Comparison of ENCODE assay signal across 1 cellular context in the genomic region with DNA sequence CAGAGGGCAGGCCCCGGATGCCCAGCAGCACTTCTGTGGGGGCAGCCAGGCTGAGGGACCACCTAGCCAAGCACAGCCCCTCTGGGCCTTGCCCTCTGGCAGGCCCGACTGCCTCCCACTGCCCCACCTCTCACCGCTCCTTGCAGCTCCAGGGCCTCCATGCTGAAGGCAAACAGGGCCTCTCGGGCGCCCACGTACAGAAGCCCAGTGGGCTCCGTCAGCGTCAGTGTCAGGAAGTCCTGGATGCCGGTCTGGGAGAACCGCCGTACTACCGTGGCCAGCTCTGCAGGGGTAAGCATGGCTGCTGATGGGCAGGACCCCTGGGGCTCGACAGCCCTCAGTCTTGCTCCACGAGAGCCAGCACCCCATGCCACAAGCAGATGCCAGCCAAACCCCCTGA.
TF ChIP-seq lines count a peak whose summit lies in the region.

No MANE protein-coding gene starts in this region.

TF ChIP-seq in neural cell, 6 proteins besides CTCF, POLR2A, EP300 and RAD21 (continued from another document):
- no peak for TF ChIP-seq REST (IDR thresholded peaks at IDR 0.05; ENCODE audit: borderline replicate concordance)
- no peak for TF ChIP-seq TAF1 (IDR thresholded peaks at IDR 0.05; ENCODE audit: low read depth)
